Comparison of ENCODE assay signal across 8 cellular contexts in the genomic region with DNA sequence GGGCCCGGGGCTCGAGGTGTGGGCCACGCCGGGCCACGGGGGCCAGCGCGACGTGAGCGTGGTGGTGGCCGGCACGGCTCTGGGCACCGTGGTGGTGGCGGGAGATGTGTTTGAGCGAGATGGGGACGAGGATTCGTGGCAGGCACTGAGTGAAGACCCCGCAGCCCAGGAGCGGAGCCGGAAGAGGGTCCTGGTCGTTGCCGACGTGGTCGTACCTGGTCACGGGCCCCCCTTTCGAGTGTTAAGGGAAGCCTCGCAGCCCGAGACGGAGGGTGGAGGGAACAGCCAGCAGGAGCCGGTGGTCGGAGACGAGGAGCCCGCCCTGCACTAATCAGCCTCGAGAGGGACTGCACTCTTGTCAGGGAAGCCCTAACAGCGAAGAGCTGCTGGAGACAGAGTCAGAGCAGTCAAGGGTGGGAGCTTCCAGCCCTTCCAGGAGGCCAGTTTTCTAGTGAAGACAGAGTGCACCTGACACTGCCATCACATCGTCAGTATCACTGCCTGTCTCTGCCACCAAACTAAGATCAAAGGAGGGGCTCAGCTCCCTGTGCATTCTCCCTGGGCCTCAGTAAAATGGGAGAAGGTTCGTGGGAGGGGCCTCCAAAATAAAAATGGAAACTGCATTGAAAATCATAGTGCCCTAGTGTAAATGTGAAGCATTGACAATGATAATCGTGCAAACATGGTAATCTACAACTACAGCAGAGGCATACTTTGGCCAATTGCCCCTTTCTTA. TPM values are rescaled to one million over a fixed set of nuclear protein-coding genes. Genes with fewer than 3 reads are reported as not detected.
A peak's percentile ranks its signal among the peaks of the same experiment; 100 is the strongest.
DNase-seq lines count a peak whose midpoint lies in the region; ATAC-seq, FAIRE-seq and TF ChIP-seq lines count a peak whose summit lies in the region.

No MANE protein-coding gene starts in this region.

- no peak overlapping the region for H3K27ac Mint-ChIP-seq in MCF 10A (ENCODE audit: low read depth, unreplicated experiment)

- H3K4me1 ChIP-seq in Panc1 (ENCODE audit: control insufficient read depth, insufficient read depth, low read length) (peaks cover 18% of the 10 kb centered on the region), HepG2 (ENCODE audit: insufficient read depth, low read length) (peaks cover 55% of the 10 kb centered on the region), suprapubic skin (peaks cover 42% of the 10 kb centered on the region)

- no peak for TF ChIP-seq RAD21 in HepG2 (CRISPR knock-in tag; IDR thresholded peaks at IDR 0.05)

- BruUV-seq in Panc1 (replicated peaks; lab: Mats Ljungman, UMichigan) = no TSS peak
- no TSS peak for BruUV-seq in MCF 10A (replicated peaks; lab: Mats Ljungman, UMichigan)
- BruUV-seq in HepG2 (replicated peaks; lab: Mats Ljungman, UMichigan) = TSS peak; percentile 43

- H3K27ac ChIP-seq in Panc1 (ENCODE audit: low read length) (peak overlapping the region; percentile 97), HepG2 (ENCODE audit: extremely low read length, insufficient read depth, low read length) (peak overlapping the region; percentile 96), suprapubic skin (peak overlapping the region; percentile 99)

- POLR2A ChIA-PET in Panc1 (lab: Charles Lee) = interaction anchor here (0.5 to 1.0 kb wide), 3 partner anchors 27 to 82 kb away, joined by 3 to 8 read pairs (median 5); partner anchors contain the start of genes AP4M1 and MCM7
- POLR2A ChIA-PET in MCF 10A (lab: Yijun Ruan, JAX) = interaction anchor here (0.7 kb wide), 2 partner anchors 13 to 1155 kb away, joined by 3 read pairs; no protein-coding TSS in a partner anchor
- POLR2A ChIA-PET in HepG2 (lab: Yijun Ruan, JAX) = interaction anchor here (2.5 to 3.7 kb wide), 2 partner anchors 21 to 27 kb away, joined by 8 to 26 read pairs; partner anchors contain the start of genes AP4M1, LAMTOR4 and MCM7

- TF ChIP-seq EP300 in HepG2 (IDR thresholded peaks at IDR 0.05; ENCODE audit: low read depth in 2 of 2, low read length in 2 of 2) (no peak), HepG2 (CRISPR knock-in tag; IDR thresholded peaks at IDR 0.05; ENCODE audit: borderline replicate concordance) (no peak), suprapubic skin (IDR thresholded peaks at IDR 0.05) (no peak)

- FAIRE-seq in HepG2 (lab: Jason Lieb, UNC) = peak; percentile 55

- no peaks in the 10 kb centered on the region for H3K9me3 Mint-ChIP-seq in MCF 10A (ENCODE audit: unreplicated experiment)

- H2AFZ ChIP-seq in HepG2 (ENCODE audit: low read length) = no peak overlapping the region

- peak overlapping the region; percentile 98 for H3K4me3 Mint-ChIP-seq in MCF 10A (ENCODE audit: unreplicated experiment)

- H3K79me2 ChIP-seq in HepG2 (ENCODE audit: insufficient read depth, low read length) = peaks cover 5% of the 10 kb centered on the region

- peak overlapping the region; percentile 82 to 98 for H3K4me3 ChIP-seq in Panc1 (ENCODE audit: low read depth in 2 of 2, low read length in 2 of 2)
- peak overlapping the region; percentile 74 to 92 (median 84) for H3K4me3 ChIP-seq in HepG2 (replicated peaks in 1 of 3; ENCODE audit: insufficient read depth in 1 of 3, low read depth in 2 of 3, low read length in 3 of 3)
- H3K4me3 ChIP-seq in suprapubic skin = peak overlapping the region; percentile 91

- peak; percentile 21 for DNase-seq in stimulated activated CD4-positive, alpha-beta T cell treated with anti-CD3 and anti-CD28 coated beads, Interleukin-12 subunit alpha, Interleukin-12 subunit beta, amount 100 ng/mL, for 4 hours
- DNase-seq in stimulated activated CD4-positive, alpha-beta T cell treated with anti-CD3 and anti-CD28 coated beads, Interleukin-4, amount 100 ng/mL, for 1 hour = no peak
- no peak for DNase-seq in Panc1 (ENCODE audit: low read depth, low spot score)
- DNase-seq in MCF 10A (ENCODE audit: unreplicated experiment) = no peak
- no peak for DNase-seq in HepG2 (ENCODE audit: low spot score)
- no peak for DNase-seq in suprapubic skin (ENCODE audit: low spot score in 2 of 2)
- DNase-seq in SKM-1 (lab: John Stamatoyannopoulos, UW; ENCODE audit: unreplicated experiment) = no peak
- DNase-seq in NCI-H345 (lab: John Stamatoyannopoulos, UW) = no peak

- peak overlapping the region; percentile 74 for H3K4me2 ChIP-seq in HepG2 (ENCODE audit: low read depth, low read length)

- no peak for TF ChIP-seq CTCF in Panc1 (IDR thresholded peaks at IDR 0.05)
- TF ChIP-seq CTCF in MCF 10A (IDR thresholded peaks at IDR 0.05; ENCODE audit: unreplicated experiment) = no peak
- TF ChIP-seq CTCF in HepG2 (CRISPR knock-in tag; IDR thresholded peaks at IDR 0.05) = no peak
- TF ChIP-seq CTCF in suprapubic skin (IDR thresholded peaks at IDR 0.05) = no peak

- no peaks in the 10 kb centered on the region for H3K27me3 ChIP-seq in Panc1 (ENCODE audit: control insufficient read depth, insufficient read depth, low read length)
- H3K27me3 ChIP-seq in HepG2 (ENCODE audit: control insufficient read depth in 1 of 2, insufficient read depth in 2 of 2, low read length in 2 of 2) = no peaks in the 10 kb centered on the region
- H3K27me3 ChIP-seq in suprapubic skin = no peaks in the 10 kb centered on the region

- 5% methylated on average over 17 of the region's 37 CpGs for WGBS in HepG2 (ENCODE audit: low lambda C conversion rate)
- 5% methylated on average over 19 of the region's 37 CpGs for WGBS in suprapubic skin

- ATAC-seq in Panc1 (peak; percentile 20; the same call in 1 of the 2 replicates), HepG2 (peak; percentile 61)

- H3K9ac ChIP-seq in HepG2 (ENCODE audit: insufficient read depth, low read depth, low read length) = peak overlapping the region; percentile 88

- H3K27me3 Mint-ChIP-seq in MCF 10A (ENCODE audit: insufficient read depth, unreplicated experiment) = no peaks in the 10 kb centered on the region

- 0 out of 4 replicates have a peak, but pooled peaks of 1 of the 2 experiments have one; percentile 32 for TF ChIP-seq POLR2A in HepG2 (IDR thresholded peaks at IDR 0.05; ENCODE audit: insufficient read depth in 1 of 2, low read depth in 2 of 2, low read length in 2 of 2)
- TF ChIP-seq POLR2A in suprapubic skin (IDR thresholded peaks at IDR 0.05) = no peak

- H3K9me3 ChIP-seq in Panc1 (ENCODE audit: control insufficient read depth, insufficient read depth, low read depth, low read length) = no peaks in the 10 kb centered on the region
- no peaks in the 10 kb centered on the region for H3K9me3 ChIP-seq in HepG2 (ENCODE audit: low read length)
- H3K9me3 ChIP-seq in suprapubic skin = no peaks in the 10 kb centered on the region

- H4K20me1 ChIP-seq in HepG2 (ENCODE audit: insufficient read depth, low read length) = no peaks in the 10 kb centered on the region

- H3K36me3 ChIP-seq in Panc1 (ENCODE audit: control insufficient read depth, insufficient read depth, low read length) = peaks cover 2% of the 10 kb centered on the region; the same call in 1 of the 2 replicates
- no peaks in the 10 kb centered on the region for H3K36me3 ChIP-seq in HepG2 (replicated peaks in 1 of 2; ENCODE audit: control insufficient read depth in 1 of 2, insufficient read depth in 2 of 2, low read length in 2 of 2)
- no peaks in the 10 kb centered on the region for H3K36me3 ChIP-seq in suprapubic skin

- H3K4me1 Mint-ChIP-seq in MCF 10A (ENCODE audit: insufficient read depth, unreplicated experiment) = peaks cover 11% of the 10 kb centered on the region

- in situ Hi-C loops in Panc1 (cut with HindIII; ENCODE audit: low pct_unique_long_range_greater_than_20kb, low sequenced_read_pairs) = no loop called here
- in situ Hi-C loops in HepG2 (cut with HindIII; ENCODE audit: extremely low pct_ligation_motif_present, low pct_unique_long_range_greater_than_20kb) = no loop called here

- intact Hi-C loops in Panc1 (cut with micrococcal nuclease; ENCODE audit: unreplicated experiment) (no loop called here), MCF 10A (cut with micrococcal nuclease) (loop anchor here (5.0 kb wide), 1 partner anchor 136 kb away; no protein-coding TSS in a partner anchor), HepG2 (cut with micrococcal nuclease; ENCODE audit: unreplicated experiment) (loop anchor here (5.0 kb wide), 1 partner anchor 46 kb away; the partner anchor contains the start of gene ZNF3)

- peaks cover 5% of the 10 kb centered on the region for H3K36me3 Mint-ChIP-seq in MCF 10A (ENCODE audit: insufficient read depth, unreplicated experiment)

- CTCF ChIA-PET in Panc1 (lab: Charles Lee) (interaction anchor here (0.9 kb wide), 1 partner anchor 10 kb away, joined by 4 read pairs; no protein-coding TSS in a partner anchor), MCF 10A (lab: Yijun Ruan, JAX) (interaction anchor here (1.2 kb wide), 1 partner anchor 12 kb away, joined by 3 read pairs; no protein-coding TSS in a partner anchor), HepG2 (lab: Yijun Ruan, JAX; ENCODE audit: low intra/inter-chr PET ratio, low total read pairs) (no interaction called here)

RNA-seq across cellular contexts. Expression of gene MBLAC1, which starts 1.3 kb away (rescaled TPM):
- total RNA-seq in Panc1 (2021; ENCODE audit: unreplicated experiment) (5.2 TPM), MCF 10A (2022) (2.5 and 3.2 TPM in 2 replicates), HepG2 (2016; rRNA removed; fragmentation: Illumina TruSeq; extraction: Trizol) (1.8 and 2.1 TPM in 2 replicates), suprapubic skin (1 to 10 TPM; 2.6 to 6.2 (median 3.6) TPM)
- 4.9 TPM for polyA plus RNA-seq in Panc1 (2012; ENCODE audit: insufficient read length)
- 0.71 and 0.88 TPM in 2 replicates for total RNA-seq in HepG2 (2016; cell fraction: cytosol; rRNA removed; fragmentation: Illumina TruSeq; extraction: Trizol; ENCODE audit: low read depth)
- total RNA-seq in HepG2 (2016; cell fraction: insoluble cytoplasmic fraction; rRNA removed; fragmentation: Illumina TruSeq; extraction: Trizol) = 1.5 and 2.1 TPM in 2 replicates
- 1.2 and 1.3 TPM in 2 replicates for total RNA-seq in HepG2 (2016; cell fraction: membrane; rRNA removed; fragmentation: Illumina TruSeq; extraction: Trizol)
- 0.84 and 1.3 TPM in 2 replicates for total RNA-seq in HepG2 (2016; cell fraction: nucleus; rRNA removed; fragmentation: Illumina TruSeq; extraction: Trizol)
- 0.79 and 0.88 TPM in 2 replicates for polyA plus RNA-seq in HepG2 (2011; rRNA removed)
- polyA plus RNA-seq in HepG2 (2011; cell fraction: cytosol; rRNA removed) = 1.3 and 2.1 TPM in 2 replicates
- polyA plus RNA-seq in HepG2 (2011; cell fraction: nucleus; rRNA removed) = 1.5 and 1.9 TPM in 2 replicates
- 0.91 and 1.1 TPM in 2 replicates for polyA plus RNA-seq in HepG2 (2012)
- 0.66 and 1.1 TPM in 2 replicates for polyA plus RNA-seq in HepG2 (2016; cell fraction: cytosol; fragmentation: Illumina TruSeq; extraction: Trizol; ENCODE audit: low read depth)
- 1.7 and 1.9 TPM in 2 replicates for polyA plus RNA-seq in HepG2 (2016; cell fraction: insoluble cytoplasmic fraction; fragmentation: Illumina TruSeq; extraction: Trizol; ENCODE audit: low read depth)
- 0.77 and 1.1 TPM in 2 replicates for polyA plus RNA-seq in HepG2 (2016; cell fraction: membrane; fragmentation: Illumina TruSeq; extraction: Trizol; ENCODE audit: low read depth)
- polyA plus RNA-seq in HepG2 (2016; cell fraction: nucleus; fragmentation: Illumina TruSeq; extraction: Trizol; ENCODE audit: insufficient read depth, low read depth) = 1.5 TPM in 2 replicates
- polyA minus RNA-seq in HepG2 (2011; rRNA and poly(A)+ RNA removed; ENCODE audit: low replicate concordance) = 0.58 and 0.65 TPM in 2 replicates
- polyA minus RNA-seq in HepG2 (2011; cell fraction: cytosol; rRNA and poly(A)+ RNA removed) = 0.70 TPM in 1 of 2 replicates, not detected in the other
- 1.4 and 1.7 TPM in 2 replicates for polyA minus RNA-seq in HepG2 (2011; cell fraction: nucleus; rRNA and poly(A)+ RNA removed)

RNA-seq across cellular contexts. Expression of gene CNPY4, which starts 8.6 kb away (rescaled TPM):
- 12.6 TPM for total RNA-seq in Panc1 (2021; ENCODE audit: unreplicated experiment)
- polyA plus RNA-seq in Panc1 (2012; ENCODE audit: insufficient read length) = 13.0 TPM
- 2.9 and 3.0 TPM in 2 replicates for total RNA-seq in MCF 10A (2022)
- total RNA-seq in HepG2 (2016; rRNA removed; fragmentation: Illumina TruSeq; extraction: Trizol) = 5.4 and 12.7 TPM in 2 replicates
- 0.97 and 1.9 TPM in 2 replicates for total RNA-seq in HepG2 (2016; cell fraction: cytosol; rRNA removed; fragmentation: Illumina TruSeq; extraction: Trizol; ENCODE audit: low read depth)
- total RNA-seq in HepG2 (2016; cell fraction: insoluble cytoplasmic fraction; rRNA removed; fragmentation: Illumina TruSeq; extraction: Trizol) = 6.7 and 13.9 TPM in 2 replicates
- total RNA-seq in HepG2 (2016; cell fraction: membrane; rRNA removed; fragmentation: Illumina TruSeq; extraction: Trizol) = 3.1 and 3.2 TPM in 2 replicates
- 8.0 and 11.2 TPM in 2 replicates for total RNA-seq in HepG2 (2016; cell fraction: nucleus; rRNA removed; fragmentation: Illumina TruSeq; extraction: Trizol)
- polyA plus RNA-seq in HepG2 (2011; rRNA removed) = 6.2 TPM in 2 replicates
- polyA plus RNA-seq in HepG2 (2011; cell fraction: cytosol; rRNA removed) = 5.3 and 5.6 TPM in 2 replicates
- polyA plus RNA-seq in HepG2 (2011; cell fraction: nucleus; rRNA removed) = 4.8 TPM in 2 replicates
- 5.4 and 6.0 TPM in 2 replicates for polyA plus RNA-seq in HepG2 (2012)
- 1.0 and 1.3 TPM in 2 replicates for polyA plus RNA-seq in HepG2 (2016; cell fraction: cytosol; fragmentation: Illumina TruSeq; extraction: Trizol; ENCODE audit: low read depth)
- 6.6 and 7.8 TPM in 2 replicates for polyA plus RNA-seq in HepG2 (2016; cell fraction: insoluble cytoplasmic fraction; fragmentation: Illumina TruSeq; extraction: Trizol; ENCODE audit: low read depth)
- polyA plus RNA-seq in HepG2 (2016; cell fraction: membrane; fragmentation: Illumina TruSeq; extraction: Trizol; ENCODE audit: low read depth) = 1.5 and 2.5 TPM in 2 replicates
- polyA plus RNA-seq in HepG2 (2016; cell fraction: nucleus; fragmentation: Illumina TruSeq; extraction: Trizol; ENCODE audit: insufficient read depth, low read depth) = 19.4 and 20.6 TPM in 2 replicates
- 2.5 and 12.7 TPM in 2 replicates for polyA minus RNA-seq in HepG2 (2011; rRNA and poly(A)+ RNA removed; ENCODE audit: low replicate concordance)
- 1.2 and 1.9 TPM in 2 replicates for polyA minus RNA-seq in HepG2 (2011; cell fraction: cytosol; rRNA and poly(A)+ RNA removed)
- polyA minus RNA-seq in HepG2 (2011; cell fraction: nucleus; rRNA and poly(A)+ RNA removed) = 2.9 and 3.5 TPM in 2 replicates
- total RNA-seq in suprapubic skin = 1 to 10 TPM; 4.5 to 7.1 (median 5.4) TPM

RNA-seq across cellular contexts. Expression of gene TAF6, which starts 8.9 kb away (rescaled TPM):
- total RNA-seq in Panc1 (2021; ENCODE audit: unreplicated experiment) (92.3 TPM), MCF 10A (2022) (47.2 and 58.9 TPM in 2 replicates), HepG2 (2016; rRNA removed; fragmentation: Illumina TruSeq; extraction: Trizol) (18.8 and 25.6 TPM in 2 replicates), suprapubic skin (10 to 100 TPM; 31.7 to 59.3 (median 48.9) TPM)
- polyA plus RNA-seq in Panc1 (2012; ENCODE audit: insufficient read length) = 100 TPM
- total RNA-seq in HepG2 (2016; cell fraction: cytosol; rRNA removed; fragmentation: Illumina TruSeq; extraction: Trizol; ENCODE audit: low read depth) = 10.3 and 12.6 TPM in 2 replicates
- 20.6 and 21.5 TPM in 2 replicates for total RNA-seq in HepG2 (2016; cell fraction: insoluble cytoplasmic fraction; rRNA removed; fragmentation: Illumina TruSeq; extraction: Trizol)
- total RNA-seq in HepG2 (2016; cell fraction: membrane; rRNA removed; fragmentation: Illumina TruSeq; extraction: Trizol) = 29.7 and 31.8 TPM in 2 replicates
- total RNA-seq in HepG2 (2016; cell fraction: nucleus; rRNA removed; fragmentation: Illumina TruSeq; extraction: Trizol) = 16.2 and 20.2 TPM in 2 replicates
- 12.6 and 12.9 TPM in 2 replicates for polyA plus RNA-seq in HepG2 (2011; rRNA removed)
- polyA plus RNA-seq in HepG2 (2011; cell fraction: cytosol; rRNA removed) = 4.9 and 5.4 TPM in 2 replicates
- polyA plus RNA-seq in HepG2 (2011; cell fraction: nucleus; rRNA removed) = 49.7 and 70.9 TPM in 2 replicates
- polyA plus RNA-seq in HepG2 (2012) = 22.2 and 26.8 TPM in 2 replicates
- 18.6 and 20.9 TPM in 2 replicates for polyA plus RNA-seq in HepG2 (2016; cell fraction: cytosol; fragmentation: Illumina TruSeq; extraction: Trizol; ENCODE audit: low read depth)
- polyA plus RNA-seq in HepG2 (2016; cell fraction: insoluble cytoplasmic fraction; fragmentation: Illumina TruSeq; extraction: Trizol; ENCODE audit: low read depth) = 23.4 and 30.6 TPM in 2 replicates
- polyA plus RNA-seq in HepG2 (2016; cell fraction: membrane; fragmentation: Illumina TruSeq; extraction: Trizol; ENCODE audit: low read depth) = 31.0 and 34.8 TPM in 2 replicates
- 52.2 and 63.1 TPM in 2 replicates for polyA plus RNA-seq in HepG2 (2016; cell fraction: nucleus; fragmentation: Illumina TruSeq; extraction: Trizol; ENCODE audit: insufficient read depth, low read depth)
- polyA minus RNA-seq in HepG2 (2011; rRNA and poly(A)+ RNA removed; ENCODE audit: low replicate concordance) = 16.7 and 22.7 TPM in 2 replicates
- polyA minus RNA-seq in HepG2 (2011; cell fraction: cytosol; rRNA and poly(A)+ RNA removed) = 9.8 and 11.7 TPM in 2 replicates
- 7.0 and 15.4 TPM in 2 replicates for polyA minus RNA-seq in HepG2 (2011; cell fraction: nucleus; rRNA and poly(A)+ RNA removed)

RNA-seq across cellular contexts. Expression of gene LAMTOR4, which starts 20.7 kb away (rescaled TPM):
- total RNA-seq in Panc1 (2021; ENCODE audit: unreplicated experiment) (224 TPM), MCF 10A (2022) (76.6 and 87.3 TPM in 2 replicates), HepG2 (2016; rRNA removed; fragmentation: Illumina TruSeq; extraction: Trizol) (115 and 120 TPM in 2 replicates), suprapubic skin (100 to 1,000 TPM; 346 to 682 (median 537) TPM)
- 308 TPM for polyA plus RNA-seq in Panc1 (2012; ENCODE audit: insufficient read length)
- total RNA-seq in HepG2 (2016; cell fraction: cytosol; rRNA removed; fragmentation: Illumina TruSeq; extraction: Trizol; ENCODE audit: low read depth) = 39.3 and 64.2 TPM in 2 replicates
- total RNA-seq in HepG2 (2016; cell fraction: insoluble cytoplasmic fraction; rRNA removed; fragmentation: Illumina TruSeq; extraction: Trizol) = 113 and 130 TPM in 2 replicates
- 64.6 and 78.5 TPM in 2 replicates for total RNA-seq in HepG2 (2016; cell fraction: membrane; rRNA removed; fragmentation: Illumina TruSeq; extraction: Trizol)
- 43.3 and 51.5 TPM in 2 replicates for total RNA-seq in HepG2 (2016; cell fraction: nucleus; rRNA removed; fragmentation: Illumina TruSeq; extraction: Trizol)
- polyA plus RNA-seq in HepG2 (2011; rRNA removed) = 111 and 118 TPM in 2 replicates
- polyA plus RNA-seq in HepG2 (2011; cell fraction: cytosol; rRNA removed) = 170 and 243 TPM in 2 replicates
- 155 and 156 TPM in 2 replicates for polyA plus RNA-seq in HepG2 (2011; cell fraction: nucleus; rRNA removed)
- 58.9 and 63.9 TPM in 2 replicates for polyA plus RNA-seq in HepG2 (2012)
- polyA plus RNA-seq in HepG2 (2016; cell fraction: cytosol; fragmentation: Illumina TruSeq; extraction: Trizol; ENCODE audit: low read depth) = 44.3 and 58.0 TPM in 2 replicates
- 97.2 and 108 TPM in 2 replicates for polyA plus RNA-seq in HepG2 (2016; cell fraction: insoluble cytoplasmic fraction; fragmentation: Illumina TruSeq; extraction: Trizol; ENCODE audit: low read depth)
- 53.6 and 55.9 TPM in 2 replicates for polyA plus RNA-seq in HepG2 (2016; cell fraction: membrane; fragmentation: Illumina TruSeq; extraction: Trizol; ENCODE audit: low read depth)
- 100 and 103 TPM in 2 replicates for polyA plus RNA-seq in HepG2 (2016; cell fraction: nucleus; fragmentation: Illumina TruSeq; extraction: Trizol; ENCODE audit: insufficient read depth, low read depth)
- polyA minus RNA-seq in HepG2 (2011; rRNA and poly(A)+ RNA removed; ENCODE audit: low replicate concordance) = 38.7 and 82.7 TPM in 2 replicates
- polyA minus RNA-seq in HepG2 (2011; cell fraction: cytosol; rRNA and poly(A)+ RNA removed) = 11.4 and 11.6 TPM in 2 replicates
- 13.3 and 15.4 TPM in 2 replicates for polyA minus RNA-seq in HepG2 (2011; cell fraction: nucleus; rRNA and poly(A)+ RNA removed)

RNA-seq across cellular contexts. Expression of gene AP4M1, which starts 26.6 kb away (rescaled TPM):
- total RNA-seq in Panc1 (2021; ENCODE audit: unreplicated experiment) = 42.6 TPM
- 48.0 TPM for polyA plus RNA-seq in Panc1 (2012; ENCODE audit: insufficient read length)
- total RNA-seq in MCF 10A (2022) = 13.5 and 13.6 TPM in 2 replicates
- 8.2 and 9.7 TPM in 2 replicates for total RNA-seq in HepG2 (2016; rRNA removed; fragmentation: Illumina TruSeq; extraction: Trizol)
- 4.1 and 5.3 TPM in 2 replicates for total RNA-seq in HepG2 (2016; cell fraction: cytosol; rRNA removed; fragmentation: Illumina TruSeq; extraction: Trizol; ENCODE audit: low read depth)
- 7.7 and 10.0 TPM in 2 replicates for total RNA-seq in HepG2 (2016; cell fraction: insoluble cytoplasmic fraction; rRNA removed; fragmentation: Illumina TruSeq; extraction: Trizol)
- 5.6 and 6.2 TPM in 2 replicates for total RNA-seq in HepG2 (2016; cell fraction: membrane; rRNA removed; fragmentation: Illumina TruSeq; extraction: Trizol)
- 5.9 and 11.5 TPM in 2 replicates for total RNA-seq in HepG2 (2016; cell fraction: nucleus; rRNA removed; fragmentation: Illumina TruSeq; extraction: Trizol)
- polyA plus RNA-seq in HepG2 (2011; rRNA removed) = 6.0 and 6.3 TPM in 2 replicates
- polyA plus RNA-seq in HepG2 (2011; cell fraction: cytosol; rRNA removed) = 3.9 and 4.9 TPM in 2 replicates
- polyA plus RNA-seq in HepG2 (2011; cell fraction: nucleus; rRNA removed) = 11.1 and 15.0 TPM in 2 replicates
- 4.9 and 5.0 TPM in 2 replicates for polyA plus RNA-seq in HepG2 (2012)
- 2.8 and 2.9 TPM in 2 replicates for polyA plus RNA-seq in HepG2 (2016; cell fraction: cytosol; fragmentation: Illumina TruSeq; extraction: Trizol; ENCODE audit: low read depth)
- 5.9 and 7.7 TPM in 2 replicates for polyA plus RNA-seq in HepG2 (2016; cell fraction: insoluble cytoplasmic fraction; fragmentation: Illumina TruSeq; extraction: Trizol; ENCODE audit: low read depth)
- polyA plus RNA-seq in HepG2 (2016; cell fraction: membrane; fragmentation: Illumina TruSeq; extraction: Trizol; ENCODE audit: low read depth) = 3.9 and 4.1 TPM in 2 replicates
- 13.0 and 18.6 TPM in 2 replicates for polyA plus RNA-seq in HepG2 (2016; cell fraction: nucleus; fragmentation: Illumina TruSeq; extraction: Trizol; ENCODE audit: insufficient read depth, low read depth)
- 10.8 and 17.7 TPM in 2 replicates for polyA minus RNA-seq in HepG2 (2011; rRNA and poly(A)+ RNA removed; ENCODE audit: low replicate concordance)
- polyA minus RNA-seq in HepG2 (2011; cell fraction: cytosol; rRNA and poly(A)+ RNA removed) = 3.0 and 5.2 TPM in 2 replicates
- polyA minus RNA-seq in HepG2 (2011; cell fraction: nucleus; rRNA and poly(A)+ RNA removed) = 6.7 and 7.2 TPM in 2 replicates
- total RNA-seq in suprapubic skin = 10 to 100 TPM; 16.7 to 33.2 (median 31.8) TPM
